In genomic region chr1:66371233-66372005, GRCh38 we compare ENCODE assay signal across 8 cellular contexts.
DNase-seq lines count a peak whose midpoint lies in the region; ATAC-seq and TF ChIP-seq lines count a peak whose summit lies in the region.

No MANE protein-coding gene starts in this region.

- intact Hi-C loops in PC-9 (cut with micrococcal nuclease; ENCODE audit: unreplicated experiment): no loop called here

- no peak overlapping the region; the same call in 1 of the 2 replicates for H2AFZ ChIP-seq in PC-9

- H3K9me3 ChIP-seq in PC-9 (ENCODE audit: insufficient read depth, low read depth): no peaks in the 10 kb centered on the region

- H3K36me3 Mint-ChIP-seq in HFFc6 (ENCODE audit: low read depth): peaks cover 69% of the 10 kb centered on the region
- peaks cover 74% of the 10 kb centered on the region for H3K36me3 Mint-ChIP-seq in activated naive CD4-positive, alpha-beta T cell treated with anti-CD3 and anti-CD28 coated beads, Interleukin-2, amount 10 ng/mL, durations not matched to agents 7 days and 5 days

- no peak overlapping the region for H3K4me2 ChIP-seq in PC-9

- H3K79me2 ChIP-seq in PC-9 (ENCODE audit: low read depth): no peaks in the 10 kb centered on the region

- H3K27me3 ChIP-seq in PC-9 (ENCODE audit: insufficient read depth, low read depth): no peaks in the 10 kb centered on the region

- BruUV-seq in PC-9 (replicated peaks; lab: Mats Ljungman, UMichigan): no TSS peak

- H3K9me2 ChIP-seq in PC-9 (ENCODE audit: insufficient read depth): no peaks in the 10 kb centered on the region

- peak; percentile 12 for DNase-seq in DMS153 treated with DMSO at 0.1 percent for 48 hours (lab: John Stamatoyannopoulos, UW; ENCODE audit: unreplicated experiment)
- DNase-seq in HFFc6: peak; percentile 80
- DNase-seq in activated naive CD4-positive, alpha-beta T cell treated with anti-CD3 and anti-CD28 coated beads, Interleukin-2, amount 10 ng/mL, durations not matched to agents 7 days and 5 days: no peak
- DNase-seq in lung microvascular endothelial cell (ENCODE audit: low read depth in 2 of 2): peak; percentile 96
- DNase-seq in NCI-H146 (lab: John Stamatoyannopoulos, UW): no peak
- no peak for DNase-seq in PC-9
- DNase-seq in NOMO-1 (lab: John Stamatoyannopoulos, UW; ENCODE audit: unreplicated experiment in 2 of 2): no peak

- no peaks in the 10 kb centered on the region for H3F3A ChIP-seq in PC-9 (ENCODE audit: insufficient read depth, low read depth)

- H3K27me3 Mint-ChIP-seq in HFFc6 (ENCODE audit: insufficient read depth): peaks cover 32% of the 10 kb centered on the region
- H3K27me3 Mint-ChIP-seq in activated naive CD4-positive, alpha-beta T cell treated with anti-CD3 and anti-CD28 coated beads, Interleukin-2, amount 10 ng/mL, durations not matched to agents 7 days and 5 days: no peaks in the 10 kb centered on the region

- no peaks in the 10 kb centered on the region; the same call in 1 of the 2 replicates for H3K9me3 Mint-ChIP-seq in HFFc6
- no peaks in the 10 kb centered on the region for H3K9me3 Mint-ChIP-seq in activated naive CD4-positive, alpha-beta T cell treated with anti-CD3 and anti-CD28 coated beads, Interleukin-2, amount 10 ng/mL, durations not matched to agents 7 days and 5 days

- POLR2A ChIA-PET in PC-9 (lab: Charles Lee; ENCODE audit: unreplicated experiment): no interaction called here

- no peak overlapping the region for H3K27ac ChIP-seq in PC-9

- CTCF ChIA-PET in activated naive CD4-positive, alpha-beta T cell treated with anti-CD3 and anti-CD28 coated beads, Interleukin-2, amount 10 ng/mL, durations not matched to agents 7 days and 5 days (lab: Charles Lee): interaction anchor here (1.1 to 7.3 kb wide), 7 partner anchors 10 to 119 kb away, joined by 4 to 35 read pairs (median 4); no protein-coding TSS in a partner anchor
- CTCF ChIA-PET in PC-9 (lab: Charles Lee): no interaction called here

- H3K4me3 Mint-ChIP-seq in HFFc6: peak overlapping the region; percentile 62
- no peak overlapping the region for H3K4me3 Mint-ChIP-seq in activated naive CD4-positive, alpha-beta T cell treated with anti-CD3 and anti-CD28 coated beads, Interleukin-2, amount 10 ng/mL, durations not matched to agents 7 days and 5 days

- no peak for TF ChIP-seq CTCF in HFFc6 (IDR thresholded peaks at IDR 0.05)
- no peak for TF ChIP-seq CTCF in PC-9 (conservative IDR thresholded peaks at IDR 0.05)

- no peak overlapping the region for H3K4me3 ChIP-seq in PC-9

- no peaks in the 10 kb centered on the region for H3K4me1 ChIP-seq in PC-9 (replicated peaks; ENCODE audit: insufficient read depth)

- no peaks in the 10 kb centered on the region for H4K20me1 ChIP-seq in PC-9 (ENCODE audit: insufficient read depth)

- ATAC-seq in HG03045 (IDR thresholded peaks at IDR 0.05; ENCODE audit: unreplicated experiment): no peak

- H3K4me1 Mint-ChIP-seq in HFFc6 (ENCODE audit: low read depth): peaks cover 97% of the 10 kb centered on the region
- H3K4me1 Mint-ChIP-seq in activated naive CD4-positive, alpha-beta T cell treated with anti-CD3 and anti-CD28 coated beads, Interleukin-2, amount 10 ng/mL, durations not matched to agents 7 days and 5 days: peaks cover 83% of the 10 kb centered on the region

- H3K36me3 ChIP-seq in PC-9 (ENCODE audit: low read depth): no peaks in the 10 kb centered on the region

- H3K27ac Mint-ChIP-seq in HFFc6: peak overlapping the region; percentile 88
- H3K27ac Mint-ChIP-seq in activated naive CD4-positive, alpha-beta T cell treated with anti-CD3 and anti-CD28 coated beads, Interleukin-2, amount 10 ng/mL, durations not matched to agents 7 days and 5 days: peak overlapping the region; percentile 35

Comparison
In these comparisons a context has a peak if more than half of its experiments do, and no peak if none do; other contexts are left out.
1. DNase-seq: peak in DMS153 treated with DMSO at 0.1 percent for 48 hours (single experiment), HFFc6 (single experiment) and lung microvascular endothelial cell (2 of 2); none in activated naive CD4-positive, alpha-beta T cell treated with anti-CD3 and anti-CD28 coated beads, Interleukin-2, amount 10 ng/mL, durations not matched to agents 7 days and 5 days (single experiment), NCI-H146 (single experiment), PC-9 (0 of 2) and NOMO-1 (0 of 2).